In genomic region chr9:928363-929042, GRCh38 we compare ENCODE assay signal across 8 cellular contexts. TPM values are rescaled to one million over a fixed set of nuclear protein-coding genes. Genes with fewer than 3 reads are reported as not detected.
A peak's percentile ranks its signal among the peaks of the same experiment; 100 is the strongest.
DNase-seq lines count a peak whose midpoint lies in the region; ATAC-seq and TF ChIP-seq lines count a peak whose summit lies in the region.

No MANE protein-coding gene starts in this region.

- no peak overlapping the region for H3K27ac ChIP-seq in body of pancreas
- no peak overlapping the region for H3K27ac ChIP-seq in adrenal gland

- H3K36me3 Mint-ChIP-seq in stimulated activated naive B cell treated with anti-CD40 and anti-IgM and Interleukin-4, amounts not matched to agents 10 μg/mL and 1 μg/mL and 100 μg/mL, for 72 hours, result no peaks in the 10 kb centered on the region

- H3K4me3 ChIP-seq in body of pancreas (no peak overlapping the region), adrenal gland (no peak overlapping the region)

- H3K4me1 ChIP-seq in body of pancreas (no peaks in the 10 kb centered on the region), adrenal gland (replicated peaks in 1 of 2) (no peaks in the 10 kb centered on the region)

- TF ChIP-seq POLR2A in body of pancreas (IDR thresholded peaks at IDR 0.05) (no peak), adrenal gland (IDR thresholded peaks at IDR 0.05) (no peak)

- DNase-seq in AG20443 (ENCODE audit: low spot score) (peak; percentile 21), body of pancreas (peak in 3 of 4 donors; percentile 15 to 17 (median 17)), A172 (ENCODE audit: low spot score) (no peak), adrenal gland (no peak)
- DNase-seq in stimulated activated naive B cell treated with anti-CD40 and anti-IgM and Interleukin-4, amounts not matched to agents 10 μg/mL and 1 μg/mL and 100 μg/mL, for 72 hours, result no peak

- ATAC-seq in GM18502 (IDR thresholded peaks at IDR 0.05; ENCODE audit: poor library complexity, unreplicated experiment), result peak; percentile 64
- ATAC-seq in HG03460 (IDR thresholded peaks at IDR 0.05; ENCODE audit: unreplicated experiment), result peak; percentile 61
- no peak for ATAC-seq in body of pancreas
- ATAC-seq in stimulated activated naive B cell treated with anti-CD40 and anti-IgM and Interleukin-4, amounts not matched to agents 10 μg/mL and 1 μg/mL and 100 μg/mL, for 72 hours (replicated peaks), result peak; percentile 50 to 70
- ATAC-seq in HG02798 (IDR thresholded peaks at IDR 0.05; ENCODE audit: poor library complexity, unreplicated experiment), result no peak

- no peaks in the 10 kb centered on the region for H3K9me3 Mint-ChIP-seq in stimulated activated naive B cell treated with anti-CD40 and anti-IgM and Interleukin-4, amounts not matched to agents 10 μg/mL and 1 μg/mL and 100 μg/mL, for 72 hours

- peaks cover 11 to 18% of the 10 kb centered on the region in 2 donors for H3K27me3 Mint-ChIP-seq in stimulated activated naive B cell treated with anti-CD40 and anti-IgM and Interleukin-4, amounts not matched to agents 10 μg/mL and 1 μg/mL and 100 μg/mL, for 72 hours

- TF ChIP-seq CTCF in body of pancreas (IDR thresholded peaks at IDR 0.05), result peak in 6 of 7 experiments; percentile 19 to 56 (median 31)
- TF ChIP-seq CTCF in adrenal gland (IDR thresholded peaks at IDR 0.05), result peak in 1 of 6 experiments; percentile 25

- H3K27me3 ChIP-seq in body of pancreas, result no peaks in the 10 kb centered on the region
- peaks cover 3% of the 10 kb centered on the region for H3K27me3 ChIP-seq in adrenal gland

- no peaks in the 10 kb centered on the region for H3K4me1 Mint-ChIP-seq in stimulated activated naive B cell treated with anti-CD40 and anti-IgM and Interleukin-4, amounts not matched to agents 10 μg/mL and 1 μg/mL and 100 μg/mL, for 72 hours

- H3K36me3 ChIP-seq in body of pancreas (replicated peaks in 1 of 2; ENCODE audit: insufficient read depth in 1 of 2, low read depth in 2 of 2) (no peaks in the 10 kb centered on the region), adrenal gland (replicated peaks in 1 of 2) (no peaks in the 10 kb centered on the region)

- H3K4me3 Mint-ChIP-seq in stimulated activated naive B cell treated with anti-CD40 and anti-IgM and Interleukin-4, amounts not matched to agents 10 μg/mL and 1 μg/mL and 100 μg/mL, for 72 hours, result no peak overlapping the region

- 53 to 58% methylated on average over 6 of the region's 6 CpGs for WGBS in body of pancreas, 2 donors
- 69 to 77% (median 71%) methylated on average over 6 of the region's 6 CpGs for WGBS in adrenal gland, 4 donors

- H3K27ac Mint-ChIP-seq in stimulated activated naive B cell treated with anti-CD40 and anti-IgM and Interleukin-4, amounts not matched to agents 10 μg/mL and 1 μg/mL and 100 μg/mL, for 72 hours, result no peak overlapping the region

- intact Hi-C loops in body of pancreas (cut with DNase I), result no loop called here
- intact Hi-C loops in adrenal gland (cut with DNase I), result no loop called here

- H3K9me3 ChIP-seq in body of pancreas (no peaks in the 10 kb centered on the region), adrenal gland (replicated peaks in 1 of 3) (no peaks in the 10 kb centered on the region)

RNA-seq across cellular contexts. Expression of gene DMRT3, which starts 48.0 kb away (rescaled TPM):
- not detected for total RNA-seq in body of pancreas
- total RNA-seq in A172 (2014; rRNA removed; shearing (Covaris generic)), result 0.24 TPM in 2 replicates
- not detected for total RNA-seq in adrenal gland
- under 1 TPM in 1 of 3 donors, not detected in 2; 0.07 TPM for polyA plus RNA-seq in adrenal gland

Comparison
In these comparisons a context has a peak if more than half of its experiments do, and no peak if none do; other contexts are left out.
1. DNase-seq: peak in AG20443 (single experiment) and body of pancreas (3 of 4); none in stimulated activated naive B cell treated with anti-CD40 and anti-IgM and Interleukin-4, amounts not matched to agents 10 μg/mL and 1 μg/mL and 100 μg/mL, for 72 hours (single experiment), A172 (single experiment) and adrenal gland (0 of 7).
2. ATAC-seq: peak in GM18502 (single experiment), HG03460 (single experiment) and stimulated activated naive B cell treated with anti-CD40 and anti-IgM and Interleukin-4, amounts not matched to agents 10 μg/mL and 1 μg/mL and 100 μg/mL, for 72 hours (2 of 2); none in body of pancreas (single experiment) and HG02798 (single experiment).